18 cellular contexts compared by ENCODE assay signal in genomic region chr13:36608474-36608873, GRCh38.
DNase-seq lines count a peak whose midpoint lies in the region; ATAC-seq and TF ChIP-seq lines count a peak whose summit lies in the region.
"Had no signal": no experiment of that assay in that cellular context is flagged by ENCODE, and none has a peak within 500 bp of the region (broad histone marks: within the 10 kb centered on the region; RNA-seq: fewer than 3 reads in every experiment).

No MANE protein-coding gene starts in this region.

- intact Hi-C loops in Right ventricle myocardium inferior (cut with DNase I) (no loop called here), left ventricle myocardium inferior (cut with micrococcal nuclease) (no loop called here), heart left ventricle (cut with DNase I) (no loop called here)

- H3K4me2 ChIP-seq in hepatocyte: no peak overlapping the region
- peak overlapping the region; percentile 12 for H3K4me2 ChIP-seq in smooth muscle cell
- H3K4me2 ChIP-seq: BLaER1 had no signal

- no peaks in the 10 kb centered on the region for H3K36me3 ChIP-seq in left ventricle myocardium inferior
- H3K36me3 ChIP-seq in heart left ventricle: no peaks in the 10 kb centered on the region
- H3K36me3 ChIP-seq in right atrium auricular region: no peaks in the 10 kb centered on the region
- H3K36me3 ChIP-seq in hepatocyte (replicated peaks; ENCODE audit: insufficient read depth, low read depth): no peaks in the 10 kb centered on the region
- no peaks in the 10 kb centered on the region for H3K36me3 ChIP-seq in smooth muscle cell (ENCODE audit: low read depth)
- H3K36me3 ChIP-seq: BLaER1 had no signal

- H3F3A ChIP-seq in smooth muscle cell (ENCODE audit: low read depth): peaks cover 8% of the 10 kb centered on the region

- no peak for TF ChIP-seq POLR2A in heart left ventricle (IDR thresholded peaks at IDR 0.05)

- no peaks in the 10 kb centered on the region for H3K9me3 ChIP-seq in left ventricle myocardium inferior (replicated peaks)
- no peaks in the 10 kb centered on the region for H3K9me3 ChIP-seq in heart left ventricle
- no peaks in the 10 kb centered on the region for H3K9me3 ChIP-seq in right atrium auricular region
- H3K9me3 ChIP-seq in hepatocyte (ENCODE audit: low read depth): no peaks in the 10 kb centered on the region
- H3K9me3 ChIP-seq in smooth muscle cell (replicated peaks; ENCODE audit: low read depth): no peaks in the 10 kb centered on the region
- H3K9me3 ChIP-seq: BLaER1, Caco-2 had no signal

- H2AFZ ChIP-seq in hepatocyte (no peak overlapping the region), smooth muscle cell (ENCODE audit: low read depth) (no peak overlapping the region)
- H2AFZ ChIP-seq: GM23248 had no signal

- no peak overlapping the region for H3K9ac ChIP-seq in smooth muscle cell (ENCODE audit: low read depth)
- H3K9ac ChIP-seq: BLaER1, GM23248 had no signal

- TF ChIP-seq CTCF in left ventricle myocardium inferior (IDR thresholded peaks at IDR 0.05; ENCODE audit: borderline replicate concordance) (no peak), heart left ventricle (IDR thresholded peaks at IDR 0.05) (no peak), right atrium auricular region (IDR thresholded peaks at IDR 0.05) (no peak), hepatocyte (IDR thresholded peaks at IDR 0.05; ENCODE audit: poor library complexity) (no peak), smooth muscle cell (IDR thresholded peaks at IDR 0.05; ENCODE audit: borderline replicate concordance, insufficient read depth, poor library complexity, severe bottlenecking) (no peak)

- peak; percentile 80 for ATAC-seq in Right ventricle myocardium inferior
- peak in 3 of 4 donors; percentile 56 to 80 (median 64) for ATAC-seq in heart left ventricle
- ATAC-seq: CD8-positive, alpha-beta T cell had no signal

- H3K27ac ChIP-seq in left ventricle myocardium inferior (replicated peaks) (no peak overlapping the region), heart left ventricle (no peak overlapping the region), right atrium auricular region (no peak overlapping the region), hepatocyte (no peak overlapping the region), smooth muscle cell (ENCODE audit: low read depth) (no peak overlapping the region)
- H3K27ac ChIP-seq: 22Rv1, BLaER1, C4-2B, GM23248 had no signal

- H3K9me2 ChIP-seq in hepatocyte (replicated peaks; ENCODE audit: insufficient read depth): no peaks in the 10 kb centered on the region

- 43 to 57% (median 45%) methylated on average over 4 of the region's 4 CpGs for WGBS in heart left ventricle, 4 donors
- WGBS in hepatocyte (ENCODE audit: low lambda C conversion rate, missing lambda C conversion rate): 40% methylated on average over 4 of the region's 4 CpGs
- 43% methylated on average over 4 of the region's 4 CpGs for WGBS in smooth muscle cell (ENCODE audit: low lambda C conversion rate)

- no peaks in the 10 kb centered on the region for H3K27me3 ChIP-seq in left ventricle myocardium inferior (ENCODE audit: low read depth)
- no peaks in the 10 kb centered on the region for H3K27me3 ChIP-seq in heart left ventricle
- H3K27me3 ChIP-seq in right atrium auricular region: no peaks in the 10 kb centered on the region
- H3K27me3 ChIP-seq in hepatocyte: no peaks in the 10 kb centered on the region
- H3K27me3 ChIP-seq in smooth muscle cell (ENCODE audit: low read depth): no peaks in the 10 kb centered on the region
- H3K27me3 ChIP-seq: BLaER1 had no signal

- H3K79me2 ChIP-seq in hepatocyte (no peaks in the 10 kb centered on the region), smooth muscle cell (ENCODE audit: low read depth) (no peaks in the 10 kb centered on the region)

- H3K4me1 ChIP-seq in left ventricle myocardium inferior: peaks cover 18% of the 10 kb centered on the region
- H3K4me1 ChIP-seq in heart left ventricle: peaks cover 0 to 6% (median 0%) of the 10 kb centered on the region in 12 donors
- H3K4me1 ChIP-seq in right atrium auricular region: no peaks in the 10 kb centered on the region
- H3K4me1 ChIP-seq in hepatocyte (ENCODE audit: insufficient read depth): peaks cover 3% of the 10 kb centered on the region
- H3K4me1 ChIP-seq in smooth muscle cell (ENCODE audit: low read depth): peaks cover 10% of the 10 kb centered on the region
- H3K4me1 ChIP-seq: Caco-2 had no signal

- DNase-seq in Right ventricle myocardium inferior (ENCODE audit: missing footprints) (no peak), left ventricle myocardium inferior (no peak), heart left ventricle (no peak), right atrium auricular region (ENCODE audit: low spot score) (no peak), hepatocyte (ENCODE audit: low spot score) (peak; percentile 8), smooth muscle cell (lab: John Stamatoyannopoulos, UW; ENCODE audit: unreplicated experiment) (no peak), HK-2 (ENCODE audit: unreplicated experiment) (no peak)
- DNase-seq: Caco-2; CD4-positive, CD25-positive, alpha-beta regulatory T cell; CD8-positive, alpha-beta T cell; DMS153; DND-41; GM23248; H7; HCEC 1CT had no signal

- H3K4me3 ChIP-seq in left ventricle myocardium inferior: no peak overlapping the region
- no peak overlapping the region for H3K4me3 ChIP-seq in heart left ventricle
- H3K4me3 ChIP-seq in right atrium auricular region: no peak overlapping the region
- H3K4me3 ChIP-seq in hepatocyte: no peak overlapping the region
- H3K4me3 ChIP-seq in smooth muscle cell: no peak overlapping the region
- H3K4me3 ChIP-seq: BLaER1, GM23248 had no signal

- H4K20me1 ChIP-seq in hepatocyte (ENCODE audit: insufficient read depth, poor library complexity, severe bottlenecking): no peaks in the 10 kb centered on the region
- H4K20me1 ChIP-seq in smooth muscle cell (ENCODE audit: low read depth): no peaks in the 10 kb centered on the region
- H4K20me1 ChIP-seq: BLaER1 had no signal
